29 cellular contexts compared by ENCODE assay signal in genomic region chr3:44280631-44281030, GRCh38. TPM values are rescaled to one million over a fixed set of nuclear protein-coding genes. Genes with fewer than 3 reads are reported as not detected.
"Had no signal": no experiment of that assay in that cellular context is flagged by ENCODE, and none has a peak within 500 bp of the region (broad histone marks: within the 10 kb centered on the region; RNA-seq: fewer than 3 reads in every experiment).

No MANE protein-coding gene starts in this region.

- H3K27me3 ChIP-seq: adrenal gland had no signal

- H3K36me3 Mint-ChIP-seq: activated naive CD8-positive, alpha-beta T cell treated with anti-CD3 and anti-CD28 coated beads, Interleukin-2, amount 10 ng/mL, durations not matched to agents 7 days and 5 days had no signal

- H3K4me1 Mint-ChIP-seq: activated naive CD8-positive, alpha-beta T cell treated with anti-CD3 and anti-CD28 coated beads, Interleukin-2, amount 10 ng/mL, durations not matched to agents 7 days and 5 days had no signal

- DNase-seq: activated CD4-positive, alpha-beta T cell treated with anti-CD3 and anti-CD28 coated beads for 48 hours; activated CD4-positive, alpha-beta T cell treated with anti-CD3 and anti-CD28 coated beads, Interleukin-2, amount 50 U/mL, for 4 hours; activated CD4-positive, CD25-positive, alpha-beta regulatory T cell treated with anti-CD3 and anti-CD28 coated beads, Interleukin-2, amount 50 U/mL, for 72 hours; activated CD8-positive, alpha-beta memory T cell treated with anti-CD3 and anti-CD28 coated beads, Interleukin-2, amount 50 U/mL, for 48 hours; activated CD8-positive, alpha-beta T cell treated with anti-CD3 and anti-CD28 coated beads, Interleukin-2, amount 10 ng/mL, durations not matched to agents 7 days and 5 days; activated naive CD4-positive, alpha-beta T cell treated with anti-CD3 and anti-CD28 coated beads, Interleukin-2, amount 50 U/mL, for 16 hours; activated naive CD8-positive, alpha-beta T cell treated with anti-CD3 and anti-CD28 coated beads, Interleukin-2, amount 10 ng/mL, durations not matched to agents 7 days and 5 days; activated T-cell treated with anti-CD3 and anti-CD28 coated beads, Interleukin-2, amount 50 U/mL, for 1 hour; adrenal gland; anterior cingulate cortex; caudate nucleus; NCI-H1092; NCI-H1417 treated with DMSO at 0.1 percent for 48 hours; NCI-H1694; NCI-H2029; NCI-H2107; NCI-H2171 treated with DMSO at 0.1 percent for 48 hours; NCI-H226; NCI-H510A; NCI-H69; NK-92 treated with Interleukin-12 subunit alpha and Interleukin-12 subunit beta, amount 100 ng/mL, for 24 hours; OCI-M1; SHP77 had no signal

- H3K9me3 Mint-ChIP-seq: T-helper 1 cell treated with Interleukin-12 subunit alpha and Interleukin-12 subunit beta and Interleukin-4 antibody, amounts not matched to agents 30 μg/mL and 1 μg/mL, for 36 hours had no signal

- H3K27ac Mint-ChIP-seq: activated CD8-positive, alpha-beta T cell treated with anti-CD3 and anti-CD28 coated beads, Interleukin-2, amount 10 ng/mL, durations not matched to agents 7 days and 5 days; activated naive CD8-positive, alpha-beta T cell treated with anti-CD3 and anti-CD28 coated beads, Interleukin-2, amount 10 ng/mL, durations not matched to agents 7 days and 5 days; T-helper 1 cell treated with Interleukin-12 subunit alpha and Interleukin-12 subunit beta and Interleukin-4 antibody, amounts not matched to agents 30 μg/mL and 1 μg/mL, for 36 hours had no signal

- ATAC-seq: activated CD8-positive, alpha-beta T cell treated with anti-CD3 and anti-CD28 coated beads, Interleukin-2, amount 10 ng/mL, durations not matched to agents 7 days and 5 days; Panc1 had no signal

- H3K27ac ChIP-seq: adrenal gland had no signal

- H3K9me3 ChIP-seq: adrenal gland had no signal

- H3K4me3 Mint-ChIP-seq: activated CD8-positive, alpha-beta T cell treated with anti-CD3 and anti-CD28 coated beads, Interleukin-2, amount 10 ng/mL, durations not matched to agents 7 days and 5 days; activated naive CD8-positive, alpha-beta T cell treated with anti-CD3 and anti-CD28 coated beads, Interleukin-2, amount 10 ng/mL, durations not matched to agents 7 days and 5 days; T-helper 1 cell treated with Interleukin-12 subunit alpha and Interleukin-12 subunit beta and Interleukin-4 antibody, amounts not matched to agents 30 μg/mL and 1 μg/mL, for 36 hours had no signal

- H3K4me1 ChIP-seq: adrenal gland had no signal

RNA-seq across cellular contexts. Expression of gene TOPAZ1, which starts 38.9 kb away (rescaled TPM):
- total RNA-seq: activated CD8-positive, alpha-beta T cell treated with anti-CD3 and anti-CD28 coated beads, Interleukin-2, amount 10 ng/mL, durations not matched to agents 7 days and 5 days; activated naive CD8-positive, alpha-beta T cell treated with anti-CD3 and anti-CD28 coated beads, Interleukin-2, amount 10 ng/mL, durations not matched to agents 7 days and 5 days; adrenal gland; cerebellum; LHCN-M2; M059J; SK-MEL-5 had no signal
